In the genomic region with DNA sequence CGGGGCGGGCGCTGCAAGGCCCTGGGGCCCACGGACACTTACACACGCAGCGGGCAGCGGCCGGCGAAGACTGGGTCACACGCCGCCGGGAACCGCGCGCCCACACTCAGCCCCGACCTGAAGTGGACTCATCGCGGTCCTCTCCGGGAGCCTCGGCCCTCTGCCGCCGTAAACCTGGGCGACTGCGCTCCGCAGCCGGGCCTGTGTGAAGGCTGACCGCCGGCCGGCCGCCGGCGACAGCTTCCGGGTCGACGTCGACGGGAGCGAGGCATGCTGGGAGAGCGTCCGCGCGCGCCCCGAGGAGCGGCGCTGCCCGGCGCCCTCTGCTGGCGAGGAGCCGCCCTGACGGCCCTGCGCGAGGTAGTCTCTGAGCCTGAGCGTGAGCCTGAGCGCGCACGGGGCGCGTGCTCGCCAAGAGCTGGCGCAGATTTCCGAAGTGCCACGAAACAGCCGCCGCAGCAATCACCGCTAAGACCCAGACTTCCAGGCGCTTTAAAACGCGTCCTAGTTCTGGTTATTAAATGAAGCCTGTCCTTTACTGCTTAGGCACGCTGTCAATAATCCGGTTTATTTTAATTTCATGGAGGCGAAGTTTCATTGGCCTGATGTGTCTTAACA, we compare ENCODE assay signal across 8 cellular contexts. TPM values are rescaled to one million over a fixed set of nuclear protein-coding genes. Genes with fewer than 3 reads are reported as not detected.
DNase-seq lines count a peak whose midpoint lies in the region; ATAC-seq, FAIRE-seq and TF ChIP-seq lines count a peak whose summit lies in the region.

A gene with protein sequence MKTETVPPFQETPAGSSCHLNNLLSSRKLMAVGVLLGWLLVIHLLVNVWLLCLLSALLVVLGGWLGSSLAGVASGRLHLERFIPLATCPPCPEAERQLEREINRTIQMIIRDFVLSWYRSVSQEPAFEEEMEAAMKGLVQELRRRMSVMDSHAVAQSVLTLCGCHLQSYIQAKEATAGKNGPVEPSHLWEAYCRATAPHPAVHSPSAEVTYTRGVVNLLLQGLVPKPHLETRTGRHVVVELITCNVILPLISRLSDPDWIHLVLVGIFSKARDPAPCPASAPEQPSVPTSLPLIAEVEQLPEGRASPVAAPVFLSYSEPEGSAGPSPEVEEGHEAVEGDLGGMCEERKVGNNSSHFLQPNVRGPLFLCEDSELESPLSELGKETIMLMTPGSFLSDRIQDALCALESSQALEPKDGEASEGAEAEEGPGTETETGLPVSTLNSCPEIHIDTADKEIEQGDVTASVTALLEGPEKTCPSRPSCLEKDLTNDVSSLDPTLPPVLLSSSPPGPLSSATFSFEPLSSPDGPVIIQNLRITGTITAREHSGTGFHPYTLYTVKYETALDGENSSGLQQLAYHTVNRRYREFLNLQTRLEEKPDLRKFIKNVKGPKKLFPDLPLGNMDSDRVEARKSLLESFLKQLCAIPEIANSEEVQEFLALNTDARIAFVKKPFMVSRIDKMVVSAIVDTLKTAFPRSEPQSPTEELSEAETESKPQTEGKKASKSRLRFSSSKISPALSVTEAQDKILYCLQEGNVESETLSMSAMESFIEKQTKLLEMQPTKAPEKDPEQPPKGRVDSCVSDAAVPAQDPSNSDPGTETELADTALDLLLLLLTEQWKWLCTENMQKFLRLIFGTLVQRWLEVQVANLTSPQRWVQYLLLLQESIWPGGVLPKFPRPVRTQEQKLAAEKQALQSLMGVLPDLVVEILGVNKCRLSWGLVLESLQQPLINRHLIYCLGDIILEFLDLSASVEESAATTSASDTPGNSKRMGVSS (minus strand): TSS at position 242 of the 618 bp plus-strand sequence. CDS start 540 bp downstream, outside the sequence.

- H3K27ac ChIP-seq in adrenal gland (peak within 1 kb of the TSS in 4 of 5 donors; percentile 79 to 93 (median 86)), heart right ventricle (peak within 1 kb of the TSS; percentile 68 to 96 (median 87)), upper lobe of left lung (peak within 1 kb of the TSS; percentile 83 to 92 (median 89))

- peaks cover 0 to 9% of the 10 kb centered on the region in 2 donors for H3K36me3 ChIP-seq in adrenal gland (replicated peaks in 1 of 2)
- peaks cover 0 to 40% (median 15%) of the 10 kb centered on the region in 9 donors for H3K36me3 ChIP-seq in heart right ventricle
- peaks cover 0 to 31% (median 3%) of the 10 kb centered on the region in 4 donors for H3K36me3 ChIP-seq in upper lobe of left lung

- H3K9me3 ChIP-seq in adrenal gland (replicated peaks in 1 of 3), result no peaks in the 10 kb centered on the region
- H3K9me3 ChIP-seq in heart right ventricle, result no peaks in the 10 kb centered on the region
- H3K9me3 ChIP-seq in upper lobe of left lung, result no peaks in the 10 kb centered on the region

- intact Hi-C loops in adrenal gland (cut with DNase I), result no loop called here
- intact Hi-C loops in heart right ventricle (cut with DNase I), result loop anchor here in 1 of 10 donors (10.0 kb wide), 1 partner anchor 602 kb away; the partner anchor contains the start of gene ZBTB44
- intact Hi-C loops in posterior vena cava (cut with DNase I), result no loop called here

- TF ChIP-seq CTCF in adrenal gland (IDR thresholded peaks at IDR 0.05) (peak; percentile 64 to 98 (median 86)), heart right ventricle (IDR thresholded peaks at IDR 0.05) (peak; percentile 94 to 99 (median 98)), upper lobe of left lung (IDR thresholded peaks at IDR 0.05) (peak; percentile 93 to 100 (median 99))

- H3K4me1 ChIP-seq in adrenal gland (replicated peaks in 1 of 2), result peaks cover 12% of the 10 kb centered on the region in 2 donors
- peaks cover 5 to 43% (median 36%) of the 10 kb centered on the region in 9 donors for H3K4me1 ChIP-seq in heart right ventricle
- peaks cover 16 to 39% (median 24%) of the 10 kb centered on the region in 4 donors for H3K4me1 ChIP-seq in upper lobe of left lung

- H3K27me3 ChIP-seq in adrenal gland (no peaks in the 10 kb centered on the region), heart right ventricle (no peaks in the 10 kb centered on the region), upper lobe of left lung (no peaks in the 10 kb centered on the region)

- TF ChIP-seq POLR2A in GM12891 (IDR thresholded peaks at IDR 0.05; ENCODE audit: low read depth, low read length), result peak; percentile 90
- TF ChIP-seq POLR2A in adrenal gland (IDR thresholded peaks at IDR 0.05), result peak; percentile 91 to 93
- TF ChIP-seq POLR2A in upper lobe of left lung (IDR thresholded peaks at IDR 0.05), result peak in 3 of 4 donors; percentile 85 to 98 (median 95)

- peak; percentile 98 for FAIRE-seq in GM12891 (lab: Jason Lieb, UNC)

- 0 to 1% (median 1%) methylated on average over 12 to 72 of the region's 72 CpGs for WGBS in adrenal gland, 4 donors
- 0 to 1% methylated on average over 64 to 72 of the region's 72 CpGs for WGBS in heart right ventricle, 2 donors
- WGBS in upper lobe of left lung, 2 donors, result 0 to 1% methylated on average over 21 to 57 of the region's 72 CpGs

- no peak for TF ChIP-seq EP300 in upper lobe of left lung (IDR thresholded peaks at IDR 0.05)

- ATAC-seq in HG02678 (IDR thresholded peaks at IDR 0.05; ENCODE audit: unreplicated experiment) (peak; percentile 99), heart right ventricle (peak; percentile 99 to 100 (median 99)), upper lobe of left lung (ENCODE audit: low FRiP score in 2 of 2) (peak; percentile 99 to 100)

- H3K4me3 ChIP-seq in adrenal gland (peak within 1 kb of the TSS; percentile 55 to 93 (median 82)), heart right ventricle (peak within 1 kb of the TSS; percentile 82 to 100 (median 92)), upper lobe of left lung (peak within 1 kb of the TSS; percentile 66 to 91 (median 80))

- peak; percentile 92 for DNase-seq in GM12891 (ENCODE audit: insufficient read length, low spot score)
- DNase-seq in NCI-H1105 treated with DMSO at 0.1 percent for 48 hours (lab: John Stamatoyannopoulos, UW), result peak; percentile 95
- peak; percentile 80 to 91 (median 86) for DNase-seq in T-helper 1 cell
- peak; percentile 88 to 95 (median 92) for DNase-seq in adrenal gland
- peak; percentile 91 to 95 for DNase-seq in heart right ventricle
- peak; percentile 98 for DNase-seq in posterior vena cava (ENCODE audit: low spot score)
- peak; percentile 94 to 99 for DNase-seq in upper lobe of left lung

TF ChIP-seq in GM12891, 5 proteins besides CTCF, POLR2A, EP300 and RAD21:
- TF ChIP-seq TAF1 (IDR thresholded peaks at IDR 0.05; ENCODE audit: low read depth, low read length) (peak; percentile 56; the same call in 1 of the 2 replicates), POLR2AphosphoS5 (IDR thresholded peaks at IDR 0.05; ENCODE audit: low read depth, low read length) (peak; percentile 87), POU2F2 (IDR thresholded peaks at IDR 0.05; ENCODE audit: low read depth, low read length) (no peak), PAX5 (IDR thresholded peaks at IDR 0.05; ENCODE audit: insufficient read depth, low read length, severe bottlenecking) (no peak), SPI1 (IDR thresholded peaks at IDR 0.05; ENCODE audit: low read depth, low read length) (no peak)

RNA-seq across cellular contexts. Expression of the gene that starts here (rescaled TPM):
- 13.7 TPM for polyA plus RNA-seq in GM12891 (2012; ENCODE audit: low read depth, missing spikeins)
- total RNA-seq in adrenal gland (100 to 1,000 TPM in 1 of 8 donors, 10 to 100 TPM in 7; 49.6 to 102 (median 68.9) TPM), heart right ventricle (10 to 100 TPM; 37.1 to 60.9 (median 54.5) TPM), posterior vena cava (10 to 100 TPM; 43.9 to 62.1 TPM), upper lobe of left lung (100 to 1,000 TPM in 1 of 6 donors, 10 to 100 TPM in 5; 46.4 to 112 (median 80.0) TPM)
- polyA plus RNA-seq in adrenal gland (10 to 100 TPM; 13.6 to 72.4 (median 20.8) TPM), heart right ventricle (10 to 100 TPM; 10.4 to 16.2 TPM)

Comparison
In these comparisons a context has a peak if more than half of its experiments do, and no peak if none do; other contexts are left out.
1. Peak in every context shown above with its lines: DNase-seq, ATAC-seq, H3K4me3 ChIP-seq and H3K27ac ChIP-seq.